ENCODE assay signal across 19 cellular contexts in the genomic region with DNA sequence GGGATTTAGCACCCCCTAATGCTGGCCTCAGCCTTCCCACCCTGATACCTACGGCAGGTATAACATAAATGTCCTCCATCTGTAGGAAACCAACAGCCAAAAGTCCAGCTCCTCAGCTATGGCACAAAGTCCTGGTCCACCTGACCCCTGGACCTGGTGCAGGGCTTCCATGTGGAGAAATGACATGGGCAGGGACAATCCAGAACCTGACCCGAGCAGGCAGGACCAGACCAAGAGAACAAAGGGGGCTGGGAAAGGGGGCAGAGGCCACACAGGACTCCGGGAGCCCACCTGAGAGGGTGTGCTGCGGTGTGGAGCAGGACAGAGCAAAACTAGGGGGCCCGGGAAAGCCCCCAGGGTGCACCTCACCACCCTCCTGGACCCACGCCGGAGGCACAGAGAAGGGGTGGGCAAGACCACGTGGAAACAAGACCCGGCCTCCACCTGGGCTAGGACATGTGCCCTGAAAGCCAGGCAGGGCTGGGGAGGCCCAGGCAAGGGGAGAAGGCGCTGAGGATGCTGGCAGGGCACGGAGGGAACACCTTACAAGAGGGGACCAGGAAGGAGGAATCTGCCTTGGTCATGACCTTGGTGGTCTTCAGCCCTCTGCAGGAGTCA.
"Had no signal": no experiment of that assay in that cellular context is flagged by ENCODE, and none has a peak within 500 bp of the region (broad histone marks: within the 10 kb centered on the region; RNA-seq: fewer than 3 reads in every experiment).

No MANE protein-coding gene starts in this region.

- H3K27ac Mint-ChIP-seq: endodermal cell; nephron progenitor cell; stimulated activated naive CD8-positive, alpha-beta T cell treated with anti-CD3 and anti-CD28 coated beads, Interleukin-15, Interleukin-2, amounts not matched to agents 100 ng/mL and 50 ng/mL, for 24 hours had no signal

- H3K9me3 ChIP-seq: left lung, ovary, right atrium auricular region, tibial artery, upper lobe of right lung had no signal

- H3K36me3 Mint-ChIP-seq: naive B cell had no signal

- DNase-seq: central memory CD4-positive, alpha-beta T cell; effector CD4-positive, alpha-beta T cell; endodermal cell; erythroblast; foreskin keratinocyte; mesendoderm; naive B cell; nephron progenitor cell; ovary; small intestine; stimulated activated CD4-positive, alpha-beta T cell treated with anti-CD3 and anti-CD28 coated beads, Interleukin-12 subunit alpha, Interleukin-12 subunit beta, amount 100 ng/mL, for 4 hours; tibial artery; upper lobe of right lung had no signal

- FAIRE-seq: endothelial cell of umbilical vein, small intestine had no signal

- H3K27me3 ChIP-seq: foreskin keratinocyte, left lung, ovary, right atrium auricular region, upper lobe of right lung had no signal

- H3K4me1 ChIP-seq: foreskin keratinocyte, left lung, right atrium auricular region, upper lobe of right lung had no signal

- H3K4me3 ChIP-seq: coronary artery, left lung, lung, ovary, right atrium auricular region, tibial artery, upper lobe of right lung had no signal

- H3K4me1 Mint-ChIP-seq: endodermal cell, naive B cell had no signal

- H3K36me3 ChIP-seq: left lung, ovary, right atrium auricular region, tibial artery, upper lobe of right lung had no signal

- H3K27ac ChIP-seq: coronary artery, foreskin keratinocyte, left lung, ovary, right atrium auricular region, tibial artery, upper lobe of right lung had no signal

- H3K9me3 Mint-ChIP-seq: endodermal cell; stimulated activated naive CD8-positive, alpha-beta T cell treated with anti-CD3 and anti-CD28 coated beads, Interleukin-15, Interleukin-2, amounts not matched to agents 100 ng/mL and 50 ng/mL, for 24 hours had no signal

- ATAC-seq: foreskin keratinocyte, left lung, upper lobe of right lung had no signal

- H3K4me3 Mint-ChIP-seq: endodermal cell; nephron progenitor cell; stimulated activated naive CD8-positive, alpha-beta T cell treated with anti-CD3 and anti-CD28 coated beads, Interleukin-15, Interleukin-2, amounts not matched to agents 100 ng/mL and 50 ng/mL, for 24 hours had no signal
